ENCODE assay signal across 13 cellular contexts in genomic region chr18:24212939-24213338, GRCh38.
DNase-seq lines count a peak whose midpoint lies in the region; ATAC-seq and TF ChIP-seq lines count a peak whose summit lies in the region.
"Had no signal": no experiment of that assay in that cellular context is flagged by ENCODE, and none has a peak within 500 bp of the region (broad histone marks: within the 10 kb centered on the region; RNA-seq: fewer than 3 reads in every experiment).

No MANE protein-coding gene starts in this region.

- peak overlapping the region in 1 of 2 donors; percentile 35 for H3K27ac ChIP-seq in lung (ENCODE audit: low read depth in 1 of 2, low read length in 1 of 2)

- no peak for TF ChIP-seq CTCF in lung (IDR thresholded peaks at IDR 0.05; ENCODE audit: control extremely low read depth, extremely low read depth)

- peak; percentile 78 for ATAC-seq in lung (ENCODE audit: insufficient read depth, low FRiP score)
- ATAC-seq in left lobe of liver, result no peak
- ATAC-seq in HG03045 (IDR thresholded peaks at IDR 0.05; ENCODE audit: unreplicated experiment), result no peak

- H3K36me3 ChIP-seq in lung (ENCODE audit: control insufficient read depth in 2 of 2, insufficient read depth in 2 of 2, low read length in 2 of 2), result no peaks in the 10 kb centered on the region

- no peaks in the 10 kb centered on the region for H3K27me3 ChIP-seq in lung (ENCODE audit: control insufficient read depth, insufficient read depth)

- H3K4me1 ChIP-seq in lung (ENCODE audit: control insufficient read depth in 2 of 2, insufficient read depth in 2 of 2, low read length in 2 of 2), result peaks cover 0 to 18% of the 10 kb centered on the region in 2 donors

- no peaks in the 10 kb centered on the region for H3K9me3 ChIP-seq in lung (ENCODE audit: control insufficient read depth in 2 of 2, insufficient read depth in 1 of 2, low read length in 1 of 2)

- peak; percentile 47 for DNase-seq in AG08396 (ENCODE audit: low spot score)
- peak; percentile 74 for DNase-seq in LHCN-M2 (ENCODE audit: low read depth)
- DNase-seq in dedifferentiated amniotic fluid mesenchymal stem cell (ENCODE audit: extremely low spot score), result peak; percentile 52
- no peak for DNase-seq in lung (ENCODE audit: low spot score)
- DNase-seq in superior temporal gyrus (ENCODE audit: extremely low spot score), result no peak
- DNase-seq in left lobe of liver (ENCODE audit: low spot score), result no peak
- no peak for DNase-seq in stimulated activated CD4-positive, alpha-beta T cell treated with anti-CD3 and anti-CD28 coated beads, Interleukin-2, amount 100 ng/mL, for 48 hours
- DNase-seq: activated CD4-positive, alpha-beta T cell treated with anti-CD3 and anti-CD28 coated beads, Interleukin-2, amount 50 U/mL, for 1 hour; amygdala; CD4-positive, CD25-positive, alpha-beta regulatory T cell; NCI-H1436 treated with DMSO at 0.1 percent for 48 hours; SHP77 had no signal

- H3K4me3 ChIP-seq in lung, result no peak overlapping the region

- WGBS in lung, 2 donors, result 88 to 95% methylated on average over 6 of the region's 6 CpGs

Comparison
In these comparisons a context has a peak if more than half of its experiments do, and no peak if none do; other contexts are left out.
1. DNase-seq: peak in AG08396 (single experiment), LHCN-M2 (single experiment) and dedifferentiated amniotic fluid mesenchymal stem cell (single experiment); none in lung (single experiment), superior temporal gyrus (single experiment), left lobe of liver (single experiment) and stimulated activated CD4-positive, alpha-beta T cell treated with anti-CD3 and anti-CD28 coated beads, Interleukin-2, amount 100 ng/mL, for 48 hours (0 of 2).